ENCODE assay signal across 21 cellular contexts in genomic region chr2:11677146-11678055, GRCh38. TPM values are rescaled to one million over a fixed set of nuclear protein-coding genes. Genes with fewer than 3 reads are reported as not detected.
DNase-seq lines count a peak whose midpoint lies in the region; ATAC-seq and TF ChIP-seq lines count a peak whose summit lies in the region.
"Had no signal": no experiment of that assay in that cellular context is flagged by ENCODE, and none has a peak within 500 bp of the region (broad histone marks: within the 10 kb centered on the region; RNA-seq: fewer than 3 reads in every experiment).

No MANE protein-coding gene starts in this region.

- no peaks in the 10 kb centered on the region for H3K36me3 Mint-ChIP-seq in activated CD4-positive, alpha-beta memory T cell treated with anti-CD3 and anti-CD28 coated beads, Interleukin-2, amount 10 ng/mL, durations not matched to agents 7 days and 5 days (ENCODE audit: low read depth)
- H3K36me3 Mint-ChIP-seq: naive thymus-derived CD8-positive, alpha-beta T cell had no signal

- TF ChIP-seq CTCF in WERI-Rb-1 (IDR thresholded peaks at IDR 0.05; ENCODE audit: low read depth, low read length) (no peak), GM10248 (IDR thresholded peaks at IDR 0.05; ENCODE audit: control extremely low read depth, extremely low read depth, low read depth, missing control alignments) (no peak)

- H3K36me3 ChIP-seq in WERI-Rb-1: no peaks in the 10 kb centered on the region
- H3K36me3 ChIP-seq: esophagus squamous epithelium, prostate gland had no signal

- no peak overlapping the region for H3K27ac Mint-ChIP-seq in activated CD4-positive, alpha-beta memory T cell treated with anti-CD3 and anti-CD28 coated beads, Interleukin-2, amount 10 ng/mL, durations not matched to agents 7 days and 5 days
- H3K27ac Mint-ChIP-seq: activated naive CD4-positive, alpha-beta T cell treated with anti-CD3 and anti-CD28 coated beads for 36 hours; CD4-positive, alpha-beta T cell; naive thymus-derived CD8-positive, alpha-beta T cell had no signal

- CTCF ChIA-PET in GM10248 (lab: Yijun Ruan, JAX): interaction anchor here (0.6 to 2.0 kb wide), 4 partner anchors 11 to 102 kb away, joined by 3 to 10 read pairs (median 4); no protein-coding TSS in a partner anchor
- CTCF ChIA-PET in activated CD4-positive, alpha-beta memory T cell treated with anti-CD3 and anti-CD28 coated beads, Interleukin-2, amount 10 ng/mL, durations not matched to agents 7 days and 5 days (lab: Charles Lee): no interaction called here

- no peaks in the 10 kb centered on the region for H3K9me3 ChIP-seq in WERI-Rb-1 (ENCODE audit: severe bottlenecking)
- H3K9me3 ChIP-seq: esophagus squamous epithelium, prostate gland had no signal

- peak in 8 of 14 donors; percentile 34 to 60 (median 50) for DNase-seq in C1 segment of cervical spinal cord (lab: John Stamatoyannopoulos, UW)
- peak; percentile 8 for DNase-seq in WERI-Rb-1
- peak; percentile 38 for DNase-seq in left cardiac atrium
- peak; percentile 15 for DNase-seq in myocyte (ENCODE audit: low read depth)
- DNase-seq in GM10248 (ENCODE audit: extremely low spot score): no peak
- DNase-seq in activated CD4-positive, alpha-beta memory T cell treated with anti-CD3 and anti-CD28 coated beads, Interleukin-2, amount 10 ng/mL, durations not matched to agents 7 days and 5 days: no peak
- DNase-seq: activated CD8-positive, alpha-beta memory T cell treated with anti-CD3 and anti-CD28 coated beads, Interleukin-2, amount 50 U/mL, for 48 hours; activated naive CD4-positive, alpha-beta T cell treated with anti-CD3 and anti-CD28 coated beads for 36 hours; CD4-positive, alpha-beta T cell; dermis blood vessel endothelial cell; esophagus squamous epithelium; KBM-7; naive thymus-derived CD8-positive, alpha-beta T cell; NCI-H1092 treated with DMSO at 0.1 percent for 48 hours; NK-92 treated with Interleukin-12 subunit alpha and Interleukin-12 subunit beta, amount 100 ng/mL, for 24 hours had no signal

- H3K27me3 Mint-ChIP-seq in activated CD4-positive, alpha-beta memory T cell treated with anti-CD3 and anti-CD28 coated beads, Interleukin-2, amount 10 ng/mL, durations not matched to agents 7 days and 5 days: peaks cover 44% of the 10 kb centered on the region

- POLR2A ChIA-PET in GM10248 (lab: Yijun Ruan, JAX): no interaction called here
- POLR2A ChIA-PET in activated CD4-positive, alpha-beta memory T cell treated with anti-CD3 and anti-CD28 coated beads, Interleukin-2, amount 10 ng/mL, durations not matched to agents 7 days and 5 days (lab: Charles Lee): no interaction called here

- intact Hi-C loops in left cardiac atrium (cut with DNase I): loop anchor here in 1 of 2 donors (10.0 kb wide), 1 partner anchor 203 kb away; no protein-coding TSS in a partner anchor

- no peak overlapping the region for H3K4me3 Mint-ChIP-seq in activated CD4-positive, alpha-beta memory T cell treated with anti-CD3 and anti-CD28 coated beads, Interleukin-2, amount 10 ng/mL, durations not matched to agents 7 days and 5 days
- H3K4me3 Mint-ChIP-seq: activated naive CD4-positive, alpha-beta T cell treated with anti-CD3 and anti-CD28 coated beads for 36 hours; CD4-positive, alpha-beta T cell; naive thymus-derived CD8-positive, alpha-beta T cell had no signal

- no peaks in the 10 kb centered on the region for H3K9me3 Mint-ChIP-seq in activated CD4-positive, alpha-beta memory T cell treated with anti-CD3 and anti-CD28 coated beads, Interleukin-2, amount 10 ng/mL, durations not matched to agents 7 days and 5 days
- H3K9me3 Mint-ChIP-seq: activated naive CD4-positive, alpha-beta T cell treated with anti-CD3 and anti-CD28 coated beads for 36 hours; CD4-positive, alpha-beta T cell had no signal

- peaks cover 6% of the 10 kb centered on the region for H3K4me1 Mint-ChIP-seq in activated CD4-positive, alpha-beta memory T cell treated with anti-CD3 and anti-CD28 coated beads, Interleukin-2, amount 10 ng/mL, durations not matched to agents 7 days and 5 days

- ATAC-seq in left cardiac atrium (peak; percentile 34 to 64), SK-N-SH treated with all-trans-retinoic acid at 6 μM for 48 hours (no peak), esophagus mucosa (no peak)
- ATAC-seq: naive thymus-derived CD8-positive, alpha-beta T cell had no signal

- no peak overlapping the region for H3K27ac ChIP-seq in WERI-Rb-1
- H3K27ac ChIP-seq: esophagus squamous epithelium, hepatocyte, prostate gland had no signal

- no peaks in the 10 kb centered on the region for H3K27me3 ChIP-seq in WERI-Rb-1 (ENCODE audit: insufficient read depth, low read depth, severe bottlenecking)

- no peak overlapping the region for H3K4me3 ChIP-seq in WERI-Rb-1 (ENCODE audit: low read depth, low read length)
- H3K4me3 ChIP-seq: esophagus squamous epithelium, hepatocyte, prostate gland had no signal

TF ChIP-seq in SK-N-SH treated with all-trans-retinoic acid at 6 μM for 48 hours, 23 proteins besides CTCF, POLR2A, EP300 and RAD21:
- TF ChIP-seq ZNF8 (CRISPR knock-in tag; IDR thresholded peaks at IDR 0.05) (no peak), CREB5 (CRISPR knock-in tag; IDR thresholded peaks at IDR 0.05; ENCODE audit: low read depth) (no peak), TSHZ2 (CRISPR knock-in tag; IDR thresholded peaks at IDR 0.05) (no peak), TCF4 (CRISPR knock-in tag; IDR thresholded peaks at IDR 0.05; ENCODE audit: borderline replicate concordance) (no peak), ISL1 (CRISPR knock-in tag; IDR thresholded peaks at IDR 0.05) (no peak), ZC3H10 (CRISPR knock-in tag; IDR thresholded peaks at IDR 0.05) (no peak), PATZ1 (CRISPR knock-in tag; IDR thresholded peaks at IDR 0.05; ENCODE audit: borderline replicate concordance) (no peak), TOX (CRISPR knock-in tag; IDR thresholded peaks at IDR 0.05; ENCODE audit: borderline replicate concordance) (no peak), ARNTL (CRISPR knock-in tag; IDR thresholded peaks at IDR 0.05; ENCODE audit: borderline replicate concordance, low read depth) (no peak), ZFP30 (CRISPR knock-in tag; IDR thresholded peaks at IDR 0.05) (no peak), ZNF70 (CRISPR knock-in tag; IDR thresholded peaks at IDR 0.05) (no peak), BACH2 (CRISPR knock-in tag; IDR thresholded peaks at IDR 0.05; ENCODE audit: borderline replicate concordance) (no peak), RARB (CRISPR knock-in tag; IDR thresholded peaks at IDR 0.05) (no peak)
TF ChIP-seq in SK-N-SH treated with all-trans-retinoic acid at 6 μM for 48 hours: peak in this region for 0.

RNA-seq across cellular contexts. Expression of gene NTSR2, which starts 7.4 kb away (rescaled TPM):
- total RNA-seq in left cardiac atrium (under 1 TPM in 1 of 2 donors, not detected in 1; 0.24 TPM), myocyte (not detected in 2 replicates), esophagus mucosa (not detected)
- polyA plus RNA-seq in myocyte (2012): not detected
- not detected for total RNA-seq in activated CD4-positive, alpha-beta memory T cell treated with anti-CD3 and anti-CD28 coated beads, Interleukin-2, amount 10 ng/mL, durations not matched to agents 7 days and 5 days
- total RNA-seq: activated naive CD4-positive, alpha-beta T cell treated with anti-CD3 and anti-CD28 coated beads for 36 hours; CD4-positive, alpha-beta T cell; Daoy; dermis blood vessel endothelial cell; esophagus squamous epithelium; hepatocyte; lower leg skin; naive thymus-derived CD8-positive, alpha-beta T cell had no signal
- polyA plus RNA-seq: naive thymus-derived CD8-positive, alpha-beta T cell had no signal

Comparison
In these comparisons a context has a peak if more than half of its experiments do, and no peak if none do; other contexts are left out.
1. DNase-seq: peak in C1 segment of cervical spinal cord (8 of 14), WERI-Rb-1 (single experiment), left cardiac atrium (single experiment) and myocyte (single experiment); none in GM10248 (single experiment) and activated CD4-positive, alpha-beta memory T cell treated with anti-CD3 and anti-CD28 coated beads, Interleukin-2, amount 10 ng/mL, durations not matched to agents 7 days and 5 days (single experiment).
2. ATAC-seq: peak in left cardiac atrium (2 of 2); none in SK-N-SH treated with all-trans-retinoic acid at 6 μM for 48 hours (single experiment) and esophagus mucosa (single experiment).